Comparison of ENCODE assay signal across 19 cellular contexts in genomic region chrX:24215282-24215681, GRCh38.
DNase-seq lines count a peak whose midpoint lies in the region; ATAC-seq and TF ChIP-seq lines count a peak whose summit lies in the region.
"Had no signal": no experiment of that assay in that cellular context is flagged by ENCODE, and none has a peak within 500 bp of the region (broad histone marks: within the 10 kb centered on the region; RNA-seq: fewer than 3 reads in every experiment).

No MANE protein-coding gene starts in this region.

- peaks cover 28% of the 10 kb centered on the region for H3K36me3 ChIP-seq in cardiac muscle cell

- peaks cover 20% of the 10 kb centered on the region for H3K36me3 Mint-ChIP-seq in progenitor cell of endocrine pancreas (ENCODE audit: insufficient read depth)

- peak overlapping the region; percentile 71 for H3K27ac Mint-ChIP-seq in progenitor cell of endocrine pancreas
- H3K27ac Mint-ChIP-seq: IgD-negative memory B cell had no signal

- no peaks in the 10 kb centered on the region for H3K9me3 ChIP-seq in cardiac muscle cell (ENCODE audit: low read depth)
- H3K9me3 ChIP-seq: HAP-1, MG63, Peyer's patch had no signal

- no peaks in the 10 kb centered on the region for H3K27me3 Mint-ChIP-seq in progenitor cell of endocrine pancreas
- H3K27me3 Mint-ChIP-seq: IgD-negative memory B cell had no signal

- DNase-seq in cardiac muscle cell (ENCODE audit: low read depth in 1 of 2, low spot score in 1 of 2) = no peak
- DNase-seq in left ventricle myocardium superior = no peak
- peak; percentile 17 for DNase-seq in RWPE1 (ENCODE audit: low spot score)
- peak; percentile 4 for DNase-seq in fibroblast of gingiva (ENCODE audit: low read depth)
- DNase-seq in progenitor cell of endocrine pancreas (ENCODE audit: low spot score, unreplicated experiment) = no peak
- no peak for DNase-seq in NCI-H1694 treated with DMSO at 0.1 percent for 48 hours (lab: John Stamatoyannopoulos, UW)
- no peak for DNase-seq in NCI-H2107 treated with DMSO at 0.1 percent for 48 hours (lab: John Stamatoyannopoulos, UW; ENCODE audit: unreplicated experiment)
- DNase-seq: C1 segment of cervical spinal cord; Karpas-422; MG63; NCI-H1048; NCI-H1436; NCI-H2029; NK-92 treated with Interleukin-12 subunit alpha and Interleukin-12 subunit beta, amount 100 ng/mL, for 24 hours; Peyer's patch had no signal

- CTCF ChIA-PET in RWPE1 (lab: Yijun Ruan, JAX) = no interaction called here

- intact Hi-C loops in left ventricle myocardium superior (cut with micrococcal nuclease) = no loop called here

- no peak overlapping the region for H3K4me3 Mint-ChIP-seq in progenitor cell of endocrine pancreas (ENCODE audit: low read depth)
- H3K4me3 Mint-ChIP-seq: IgD-negative memory B cell had no signal

- H3K4me1 Mint-ChIP-seq in progenitor cell of endocrine pancreas (ENCODE audit: low read depth) = peaks cover 11% of the 10 kb centered on the region

- H3K27me3 ChIP-seq in cardiac muscle cell = no peaks in the 10 kb centered on the region
- H3K27me3 ChIP-seq: MG63, Peyer's patch had no signal

- POLR2A ChIA-PET in RWPE1 (lab: Yijun Ruan, JAX; ENCODE audit: low non-redundant PET) = no interaction called here

- peak overlapping the region; percentile 58 for H3K27ac ChIP-seq in cardiac muscle cell
- H3K27ac ChIP-seq in RWPE1 = no peak overlapping the region
- H3K27ac ChIP-seq: Peyer's patch had no signal

- peaks cover 3% of the 10 kb centered on the region for H3K9me3 Mint-ChIP-seq in progenitor cell of endocrine pancreas (ENCODE audit: low read depth)
- H3K9me3 Mint-ChIP-seq: IgD-negative memory B cell had no signal

- TF ChIP-seq CTCF in cardiac muscle cell (IDR thresholded peaks at IDR 0.05; ENCODE audit: low read depth, low read length) (no peak), RWPE1 (conservative IDR thresholded peaks at IDR 0.05; ENCODE audit: low read depth) (no peak), progenitor cell of endocrine pancreas (IDR thresholded peaks at IDR 0.05; ENCODE audit: unreplicated experiment) (no peak)

- ATAC-seq in left ventricle myocardium superior = no peak
- ATAC-seq in GM21723 (IDR thresholded peaks at IDR 0.05; ENCODE audit: unreplicated experiment) = no peak
- ATAC-seq: Right ventricle myocardium inferior had no signal

- no peaks in the 10 kb centered on the region for H3K4me1 ChIP-seq in cardiac muscle cell (ENCODE audit: low read depth)
- H3K4me1 ChIP-seq: Peyer's patch had no signal

- H3K4me3 ChIP-seq in cardiac muscle cell = no peak overlapping the region
- H3K4me3 ChIP-seq: HAP-1, MG63, Peyer's patch had no signal

Comparison
In these comparisons a context has a peak if more than half of its experiments do, and no peak if none do; other contexts are left out.
1. DNase-seq: peak in RWPE1 (single experiment) and fibroblast of gingiva (single experiment); none in cardiac muscle cell (0 of 2), left ventricle myocardium superior (single experiment), progenitor cell of endocrine pancreas (single experiment), NCI-H1694 treated with DMSO at 0.1 percent for 48 hours (single experiment) and NCI-H2107 treated with DMSO at 0.1 percent for 48 hours (single experiment).